In genomic region chr10:64465653-64466052, GRCh38 we compare ENCODE assay signal across 9 cellular contexts.
"Had no signal": no experiment of that assay in that cellular context is flagged by ENCODE, and none has a peak within 500 bp of the region (broad histone marks: within the 10 kb centered on the region; RNA-seq: fewer than 3 reads in every experiment).

No MANE protein-coding gene starts in this region.

- H2AFZ ChIP-seq: GM23248, GM23338 had no signal

- H3K4me2 ChIP-seq: GM23338 had no signal

- H3K9me3 ChIP-seq: HAP-1 had no signal

- H3K4me3 ChIP-seq: GM23248, GM23338, HAP-1 had no signal

- DNase-seq: GM23248, GOT3, H7, H9, HCEC 1CT, HFFc6 had no signal

- H3K4me1 ChIP-seq: HAP-1 had no signal

- H3K9ac ChIP-seq: GM23248 had no signal

- H3K36me3 ChIP-seq: HAP-1 had no signal

- H3K27ac ChIP-seq: GM23248 had no signal

- ATAC-seq: GM23338, HCT116 had no signal
